ENCODE assay signal across 27 cellular contexts in the genomic region with DNA sequence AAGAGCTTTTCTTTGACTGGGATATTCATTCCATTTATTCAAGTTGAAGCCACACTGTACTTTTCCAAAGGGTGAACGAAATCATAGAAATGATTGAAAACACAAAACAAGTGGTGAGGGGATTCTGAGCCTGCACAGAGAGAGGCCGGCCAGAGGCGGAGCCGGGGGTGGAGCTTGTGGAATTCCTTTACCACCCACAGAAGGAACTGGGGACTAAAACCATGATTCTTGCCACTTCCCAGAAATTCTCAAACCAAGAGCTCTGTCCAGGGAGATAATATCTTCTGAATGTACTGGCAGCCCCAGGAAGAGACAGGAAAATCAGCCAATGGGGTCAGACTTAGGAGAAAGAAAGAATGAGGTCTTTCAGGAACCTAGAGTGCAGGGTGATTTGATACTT.
"Had no signal": no experiment of that assay in that cellular context is flagged by ENCODE, and none has a peak within 500 bp of the region (broad histone marks: within the 10 kb centered on the region; RNA-seq: fewer than 3 reads in every experiment).

No MANE protein-coding gene starts in this region.

- DNase-seq: activated CD4-positive, alpha-beta T cell treated with anti-CD3 and anti-CD28 coated beads for 1 hour; activated CD4-positive, alpha-beta T cell treated with anti-CD3 and anti-CD28 coated beads, Interleukin-2, amount 50 U/mL, for 1 hour; activated T-cell treated with anti-CD3 and anti-CD28 coated beads, Interleukin-2, amount 50 U/mL, for 1 hour; aorta; cortex of kidney; erythroblast; glutamatergic neuron; hippocampal formation; left cardiac atrium; mucosa of descending colon; naive B cell; occipital lobe; sigmoid colon; stimulated activated CD4-positive, alpha-beta T cell treated with anti-CD3 and anti-CD28 coated beads, Interleukin-2, amount 100 ng/mL, for 48 hours; stimulated activated CD8-positive, alpha-beta memory T cell treated with anti-CD3 and anti-CD28 coated beads, Interleukin-4, amount 100 ng/mL, for 48 hours; stimulated activated naive B cell treated with anti-CD40 and anti-IgM and Interleukin-4, amounts not matched to agents 10 μg/mL and 1 μg/mL and 100 μg/mL, for 72 hours; T-cell had no signal

- H3K27ac ChIP-seq: breast epithelium, sigmoid colon, vagina, VCaP had no signal

- H3K9me3 ChIP-seq: breast epithelium, mucosa of descending colon, sigmoid colon, vagina had no signal

- H3K27ac Mint-ChIP-seq: activated naive CD4-positive, alpha-beta T cell treated with anti-CD3 and anti-CD28 coated beads, Interleukin-2, amount 50 U/mL, for 72 hours; memory B cell; stimulated activated naive B cell treated with anti-CD40 and anti-IgM and Interleukin-4, amounts not matched to agents 10 μg/mL and 1 μg/mL and 100 μg/mL, for 72 hours; T-cell; T-helper 2 cell treated with Interferon-gamma antibody and Interleukin-4, amounts not matched to agents 5 μg/mL and 100 μg/mL, for 36 hours; type B pancreatic cell had no signal

- ATAC-seq: activated naive CD4-positive, alpha-beta T cell treated with anti-CD3 and anti-CD28 coated beads, Interleukin-2, amount 50 U/mL, for 72 hours; mucosa of descending colon; stimulated activated naive B cell treated with anti-CD40 and anti-IgM and Interleukin-4, amounts not matched to agents 10 μg/mL and 1 μg/mL and 100 μg/mL, for 72 hours; T-cell had no signal

- H3K27me3 ChIP-seq: breast epithelium, sigmoid colon, vagina had no signal

- H3K36me3 ChIP-seq: breast epithelium, sigmoid colon, vagina had no signal

- H3K36me3 Mint-ChIP-seq: activated naive CD4-positive, alpha-beta T cell treated with anti-CD3 and anti-CD28 coated beads, Interleukin-2, amount 50 U/mL, for 72 hours; memory B cell; naive B cell; stimulated activated naive B cell treated with anti-CD40 and anti-IgM and Interleukin-4, amounts not matched to agents 10 μg/mL and 1 μg/mL and 100 μg/mL, for 72 hours; T-cell; type B pancreatic cell had no signal

- FAIRE-seq: islet of Langerhans had no signal

- H3K27me3 Mint-ChIP-seq: naive B cell; stimulated activated naive B cell treated with anti-CD40 and anti-IgM and Interleukin-4, amounts not matched to agents 10 μg/mL and 1 μg/mL and 100 μg/mL, for 72 hours had no signal

- H3K4me1 ChIP-seq: breast epithelium had no signal

- H3K4me1 Mint-ChIP-seq: central memory CD8-positive, alpha-beta T cell; memory B cell; naive B cell; stimulated activated naive B cell treated with anti-CD40 and anti-IgM and Interleukin-4, amounts not matched to agents 10 μg/mL and 1 μg/mL and 100 μg/mL, for 72 hours; T-cell had no signal

- H3K4me3 Mint-ChIP-seq: central memory CD8-positive, alpha-beta T cell; memory B cell; naive B cell; neural crest cell; stimulated activated naive B cell treated with anti-CD40 and anti-IgM and Interleukin-4, amounts not matched to agents 10 μg/mL and 1 μg/mL and 100 μg/mL, for 72 hours; T-cell; T-helper 2 cell treated with Interferon-gamma antibody and Interleukin-4, amounts not matched to agents 5 μg/mL and 100 μg/mL, for 36 hours; type B pancreatic cell had no signal

- H3K4me3 ChIP-seq: breast epithelium, mucosa of descending colon, sigmoid colon, vagina had no signal

- H3K9me3 Mint-ChIP-seq: activated naive CD4-positive, alpha-beta T cell treated with anti-CD3 and anti-CD28 coated beads, Interleukin-2, amount 50 U/mL, for 72 hours; central memory CD8-positive, alpha-beta T cell; memory B cell; naive B cell; stimulated activated naive B cell treated with anti-CD40 and anti-IgM and Interleukin-4, amounts not matched to agents 10 μg/mL and 1 μg/mL and 100 μg/mL, for 72 hours; T-cell; T-helper 2 cell treated with Interferon-gamma antibody and Interleukin-4, amounts not matched to agents 5 μg/mL and 100 μg/mL, for 36 hours; type B pancreatic cell had no signal
